11 cellular contexts compared by ENCODE assay signal in the genomic region with DNA sequence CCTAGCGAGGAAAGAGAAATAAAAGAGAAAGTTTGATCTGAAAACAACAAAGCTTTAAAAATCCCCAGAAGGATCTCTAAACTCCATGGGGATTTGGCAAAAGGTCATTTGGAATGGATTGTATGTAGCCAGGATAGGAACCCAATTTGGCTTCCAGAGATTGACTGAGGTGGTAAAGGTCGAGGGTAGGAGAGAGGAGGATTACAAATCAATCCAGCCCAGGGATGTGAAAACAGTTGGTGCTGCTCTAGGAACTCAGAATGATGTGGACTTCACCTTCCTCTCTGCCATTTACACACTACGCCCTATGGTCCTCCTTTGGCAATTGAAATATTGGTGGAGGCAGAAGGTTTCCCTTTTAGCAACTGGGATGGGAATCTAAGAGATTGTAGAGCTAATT. TPM values are rescaled to one million over a fixed set of nuclear protein-coding genes. Genes with fewer than 3 reads are reported as not detected.
"Had no signal": no experiment of that assay in that cellular context is flagged by ENCODE, and none has a peak within 500 bp of the region (broad histone marks: within the 10 kb centered on the region; RNA-seq: fewer than 3 reads in every experiment).

No MANE protein-coding gene starts in this region.

- FAIRE-seq: HTR-8/SVneo had no signal

- H2AFZ ChIP-seq: GM23338 had no signal

- H3K9me3 Mint-ChIP-seq: GM23338, HFFc6, IgD-negative memory B cell had no signal

- DNase-seq: H7, HFFc6, KBM-7 had no signal

- H3K4me3 ChIP-seq: GM23338, HAP-1 had no signal

- H3K4me2 ChIP-seq: GM23338, KMS-11 had no signal

- H3K4me1 Mint-ChIP-seq: IgD-negative memory B cell had no signal

- H3K36me3 ChIP-seq: HAP-1 had no signal

- H3K36me3 Mint-ChIP-seq: IgD-negative memory B cell had no signal

- H3K9ac ChIP-seq: KMS-11 had no signal

- H3K27ac Mint-ChIP-seq: GM23338, HFFc6, IgD-negative memory B cell had no signal

- H3K4me3 Mint-ChIP-seq: GM23338, HFFc6, IgD-negative memory B cell had no signal

- H3K27ac ChIP-seq: KMS-11 had no signal

- ATAC-seq: GM23338, HCT116 had no signal

RNA-seq across cellular contexts. Expression of a gene that starts 18.8 kb away (rescaled TPM):
- total RNA-seq: GM23338, H4, H7, HFFc6, HT-29 had no signal
- polyA plus RNA-seq: GM23338, IgD-negative memory B cell had no signal
